8 cellular contexts compared by ENCODE assay signal in genomic region chr20:63977392-63978276, GRCh38. TPM values are rescaled to one million over a fixed set of nuclear protein-coding genes. Genes with fewer than 3 reads are reported as not detected.
DNase-seq lines count a peak whose midpoint lies in the region; ATAC-seq and TF ChIP-seq lines count a peak whose summit lies in the region.

No MANE protein-coding gene starts in this region.

- H3K27me3 Mint-ChIP-seq in activated naive CD8-positive, alpha-beta T cell treated with anti-CD3 and anti-CD28 coated beads for 36 hours = no peaks in the 10 kb centered on the region
- peaks cover 55% of the 10 kb centered on the region for H3K27me3 Mint-ChIP-seq in nephron progenitor cell (ENCODE audit: low read depth, poor library complexity)

- ATAC-seq in RWPE2 (ENCODE audit: low read depth) (no peak), GM18498 (IDR thresholded peaks at IDR 0.05; ENCODE audit: unreplicated experiment) (no peak), GM19328 (IDR thresholded peaks at IDR 0.05; ENCODE audit: unreplicated experiment) (no peak)

- H3K36me3 ChIP-seq in RWPE2 (ENCODE audit: low read depth) = peaks cover 2% of the 10 kb centered on the region

- H3K27me3 ChIP-seq in RWPE2 (ENCODE audit: insufficient read depth, poor library complexity, severe bottlenecking) = no peaks in the 10 kb centered on the region

- DNase-seq in GM12865 (ENCODE audit: low read depth) (no peak), RWPE2 (ENCODE audit: low spot score) (peak; percentile 87), nephron progenitor cell (no peak), NCI-H1694 (lab: John Stamatoyannopoulos, UW) (no peak)
- peak; percentile 79 for DNase-seq in activated naive CD8-positive, alpha-beta T cell treated with anti-CD3 and anti-CD28 coated beads for 36 hours
- DNase-seq in effector CD8-positive, alpha-beta T cell (lab: John Stamatoyannopoulos, UW) = no peak

- peaks cover 15% of the 10 kb centered on the region for H3K4me1 ChIP-seq in RWPE2 (ENCODE audit: insufficient read depth, poor library complexity, severe bottlenecking)

- H3K4me3 ChIP-seq in GM12865 (ENCODE audit: low read depth, low read length) = peak overlapping the region; percentile 81
- H3K4me3 ChIP-seq in RWPE2 (ENCODE audit: severe bottlenecking) = no peak overlapping the region

- peak overlapping the region; percentile 85 for H3K27ac Mint-ChIP-seq in activated naive CD8-positive, alpha-beta T cell treated with anti-CD3 and anti-CD28 coated beads for 36 hours
- no peak overlapping the region for H3K27ac Mint-ChIP-seq in nephron progenitor cell

- H3K4me3 Mint-ChIP-seq in activated naive CD8-positive, alpha-beta T cell treated with anti-CD3 and anti-CD28 coated beads for 36 hours = peak overlapping the region; percentile 80
- peak overlapping the region; percentile 75 for H3K4me3 Mint-ChIP-seq in nephron progenitor cell

- peaks cover 23% of the 10 kb centered on the region for H3K36me3 Mint-ChIP-seq in activated naive CD8-positive, alpha-beta T cell treated with anti-CD3 and anti-CD28 coated beads for 36 hours
- H3K36me3 Mint-ChIP-seq in nephron progenitor cell (ENCODE audit: low read depth) = peaks cover 9% of the 10 kb centered on the region

- H3K9me3 ChIP-seq in RWPE2 (ENCODE audit: severe bottlenecking) = no peaks in the 10 kb centered on the region

- peaks cover 51% of the 10 kb centered on the region for H3K4me1 Mint-ChIP-seq in activated naive CD8-positive, alpha-beta T cell treated with anti-CD3 and anti-CD28 coated beads for 36 hours
- peaks cover 51% of the 10 kb centered on the region for H3K4me1 Mint-ChIP-seq in nephron progenitor cell

- H3K27ac ChIP-seq in RWPE2 (ENCODE audit: poor library complexity, severe bottlenecking) = peak overlapping the region; percentile 73

- no peaks in the 10 kb centered on the region for H3K9me3 Mint-ChIP-seq in activated naive CD8-positive, alpha-beta T cell treated with anti-CD3 and anti-CD28 coated beads for 36 hours
- no peaks in the 10 kb centered on the region for H3K9me3 Mint-ChIP-seq in nephron progenitor cell

- TF ChIP-seq CTCF in GM12865 (IDR thresholded peaks at IDR 0.05; ENCODE audit: insufficient read depth, low read depth, low read length, missing control alignments) = no peak
- TF ChIP-seq CTCF in RWPE2 (IDR thresholded peaks at IDR 0.05; ENCODE audit: poor library complexity, severe bottlenecking) = no peak
- TF ChIP-seq CTCF in nephron progenitor cell (IDR thresholded peaks at IDR 0.05) = no peak

RNA-seq across cellular contexts. Expression of gene SAMD10, which starts 1.8 kb away (rescaled TPM):
- 10 to 100 TPM; 16.7 to 19.3 TPM for total RNA-seq in activated naive CD8-positive, alpha-beta T cell treated with anti-CD3 and anti-CD28 coated beads for 36 hours

RNA-seq across cellular contexts. Expression of gene PRPF6, which starts 3.3 kb away (rescaled TPM):
- 10 to 100 TPM; 64.5 to 64.6 TPM for total RNA-seq in activated naive CD8-positive, alpha-beta T cell treated with anti-CD3 and anti-CD28 coated beads for 36 hours

RNA-seq across cellular contexts. Expression of gene ZNF512B, which starts 7.9 kb away (rescaled TPM):
- 10 to 100 TPM; 11.6 to 11.8 TPM for total RNA-seq in activated naive CD8-positive, alpha-beta T cell treated with anti-CD3 and anti-CD28 coated beads for 36 hours

RNA-seq across cellular contexts. Expression of gene UCKL1, which starts 21.4 kb away (rescaled TPM):
- total RNA-seq in activated naive CD8-positive, alpha-beta T cell treated with anti-CD3 and anti-CD28 coated beads for 36 hours = 10 to 100 TPM; 27.6 to 28.9 TPM

RNA-seq across cellular contexts. Expression of gene C20orf204, which starts 58.3 kb away (rescaled TPM):
- total RNA-seq in activated naive CD8-positive, alpha-beta T cell treated with anti-CD3 and anti-CD28 coated beads for 36 hours = 1 to 10 TPM; 2.1 to 2.5 TPM

Comparison
In these comparisons a context has a peak if more than half of its experiments do, and no peak if none do; other contexts are left out.
1. DNase-seq: peak in RWPE2 (single experiment) and activated naive CD8-positive, alpha-beta T cell treated with anti-CD3 and anti-CD28 coated beads for 36 hours (single experiment); none in GM12865 (single experiment), nephron progenitor cell (single experiment), NCI-H1694 (single experiment) and effector CD8-positive, alpha-beta T cell (single experiment).